10 cellular contexts compared by ENCODE assay signal in the genomic region with DNA sequence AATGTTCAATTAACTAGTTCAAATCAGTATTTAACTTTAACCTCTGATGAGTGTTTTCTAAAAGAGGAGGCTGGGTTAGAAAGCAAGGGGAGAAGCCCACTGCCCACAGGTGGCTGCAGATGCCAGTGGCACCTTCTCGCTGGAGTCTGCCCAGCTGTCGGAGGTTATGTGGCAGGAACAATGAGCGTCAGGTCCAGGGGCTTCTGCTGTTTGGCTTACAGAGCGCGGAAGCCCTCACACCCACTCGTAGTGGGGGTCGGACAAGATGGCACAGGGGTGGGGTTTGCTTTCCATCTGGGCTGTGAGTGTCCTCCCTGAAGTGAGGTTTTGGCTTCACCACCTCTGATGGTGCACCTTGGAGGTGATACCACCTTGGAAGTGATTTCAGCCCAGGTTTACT. TPM values are rescaled to one million over a fixed set of nuclear protein-coding genes. Genes with fewer than 3 reads are reported as not detected.
DNase-seq lines count a peak whose midpoint lies in the region; ATAC-seq, FAIRE-seq and TF ChIP-seq lines count a peak whose summit lies in the region.
"Had no signal": no experiment of that assay in that cellular context is flagged by ENCODE, and none has a peak within 500 bp of the region (broad histone marks: within the 10 kb centered on the region; RNA-seq: fewer than 3 reads in every experiment).

No MANE protein-coding gene starts in this region.

- TF ChIP-seq POLR2A in right lobe of liver (IDR thresholded peaks at IDR 0.05) (no peak), H54 (IDR thresholded peaks at IDR 0.05; ENCODE audit: low read depth, low read length) (no peak)

- intact Hi-C loops in right lobe of liver (cut with DNase I): no loop called here

- no peak for ATAC-seq in activated naive CD8-positive, alpha-beta T cell treated with anti-CD3 and anti-CD28 coated beads, Interleukin-2, amount 50 U/mL, for 24 hours
- no peak for ATAC-seq in right lobe of liver

- no peaks in the 10 kb centered on the region for H3K36me3 ChIP-seq in right lobe of liver

- no peaks in the 10 kb centered on the region for H3K9me3 ChIP-seq in right lobe of liver

- peaks cover 3% of the 10 kb centered on the region for H3K9me3 Mint-ChIP-seq in activated CD4-positive, alpha-beta T cell treated with anti-CD3 and anti-CD28 coated beads, Interleukin-2, amount 10 ng/mL, durations not matched to agents 7 days and 5 days
- H3K9me3 Mint-ChIP-seq in activated naive CD8-positive, alpha-beta T cell treated with anti-CD3 and anti-CD28 coated beads, Interleukin-2, amount 50 U/mL, for 24 hours: no peaks in the 10 kb centered on the region

- CTCF ChIA-PET in activated CD4-positive, alpha-beta T cell treated with anti-CD3 and anti-CD28 coated beads, Interleukin-2, amount 10 ng/mL, durations not matched to agents 7 days and 5 days (lab: Charles Lee): interaction anchor here (1.2 to 1.5 kb wide), 2 partner anchors 10 to 35 kb away, joined by 4 to 6 read pairs; a partner anchor contains a TSS

- peaks cover 0 to 12% (median 5%) of the 10 kb centered on the region in 4 donors for H3K4me1 ChIP-seq in right lobe of liver

- H3K27ac ChIP-seq in right lobe of liver (peak overlapping the region; percentile 37 to 78 (median 49)), substantia nigra (ENCODE audit: low read depth, low read length, poor library complexity, severe bottlenecking) (peak overlapping the region; percentile 38)

- no peak for FAIRE-seq in H54 (lab: Jason Lieb, UNC)
- FAIRE-seq: keratinocyte had no signal

- H3K27me3 Mint-ChIP-seq in activated CD4-positive, alpha-beta T cell treated with anti-CD3 and anti-CD28 coated beads, Interleukin-2, amount 10 ng/mL, durations not matched to agents 7 days and 5 days: no peaks in the 10 kb centered on the region
- no peaks in the 10 kb centered on the region for H3K27me3 Mint-ChIP-seq in activated naive CD8-positive, alpha-beta T cell treated with anti-CD3 and anti-CD28 coated beads, Interleukin-2, amount 50 U/mL, for 24 hours

- WGBS in right lobe of liver (ENCODE audit: insufficient coverage, low coverage, low lambda C conversion rate, missing lambda C conversion rate): 88% methylated on average over 3 of the region's 7 CpGs

- H3K27ac Mint-ChIP-seq in activated CD4-positive, alpha-beta T cell treated with anti-CD3 and anti-CD28 coated beads, Interleukin-2, amount 10 ng/mL, durations not matched to agents 7 days and 5 days: peak overlapping the region; percentile 46
- H3K27ac Mint-ChIP-seq in activated naive CD8-positive, alpha-beta T cell treated with anti-CD3 and anti-CD28 coated beads, Interleukin-2, amount 50 U/mL, for 24 hours: peak overlapping the region; percentile 90

- H3K36me3 Mint-ChIP-seq in activated CD4-positive, alpha-beta T cell treated with anti-CD3 and anti-CD28 coated beads, Interleukin-2, amount 10 ng/mL, durations not matched to agents 7 days and 5 days (ENCODE audit: low read depth): peaks cover 8% of the 10 kb centered on the region
- H3K36me3 Mint-ChIP-seq in activated naive CD8-positive, alpha-beta T cell treated with anti-CD3 and anti-CD28 coated beads, Interleukin-2, amount 50 U/mL, for 24 hours (ENCODE audit: low read depth): no peaks in the 10 kb centered on the region

- DNase-seq in activated CD4-positive, alpha-beta T cell treated with anti-CD3 and anti-CD28 coated beads, Interleukin-2, amount 10 ng/mL, durations not matched to agents 7 days and 5 days: no peak
- no peak for DNase-seq in activated CD4-positive, alpha-beta T cell treated with anti-CD3 and anti-CD28 coated beads for 48 hours
- no peak for DNase-seq in activated naive CD8-positive, alpha-beta T cell treated with anti-CD3 and anti-CD28 coated beads, Interleukin-2, amount 50 U/mL, for 24 hours
- DNase-seq in right lobe of liver (no peak), substantia nigra (lab: John Stamatoyannopoulos, UW) (no peak), H54 (ENCODE audit: insufficient read length, low spot score) (no peak), HK-2 (ENCODE audit: unreplicated experiment) (no peak)
- DNase-seq in activated CD4-positive, CD25-positive, alpha-beta regulatory T cell (lab: John Stamatoyannopoulos, UW): no peak
- DNase-seq: activated CD8-positive, alpha-beta memory T cell treated with anti-CD3 and anti-CD28 coated beads for 24 hours had no signal

- no peak overlapping the region for H3K4me3 ChIP-seq in right lobe of liver

- H3K27me3 ChIP-seq in right lobe of liver: no peaks in the 10 kb centered on the region

- TF ChIP-seq CTCF in right lobe of liver (IDR thresholded peaks at IDR 0.05): no peak

- H3K4me3 Mint-ChIP-seq in activated CD4-positive, alpha-beta T cell treated with anti-CD3 and anti-CD28 coated beads, Interleukin-2, amount 10 ng/mL, durations not matched to agents 7 days and 5 days: peak overlapping the region; percentile 79
- H3K4me3 Mint-ChIP-seq in activated naive CD8-positive, alpha-beta T cell treated with anti-CD3 and anti-CD28 coated beads, Interleukin-2, amount 50 U/mL, for 24 hours: peak overlapping the region; percentile 85

- POLR2A ChIA-PET in activated CD4-positive, alpha-beta T cell treated with anti-CD3 and anti-CD28 coated beads, Interleukin-2, amount 10 ng/mL, durations not matched to agents 7 days and 5 days (lab: Charles Lee): no interaction called here

- H3K4me1 Mint-ChIP-seq in activated CD4-positive, alpha-beta T cell treated with anti-CD3 and anti-CD28 coated beads, Interleukin-2, amount 10 ng/mL, durations not matched to agents 7 days and 5 days: peaks cover 60% of the 10 kb centered on the region
- peaks cover 37% of the 10 kb centered on the region for H3K4me1 Mint-ChIP-seq in activated naive CD8-positive, alpha-beta T cell treated with anti-CD3 and anti-CD28 coated beads, Interleukin-2, amount 50 U/mL, for 24 hours

RNA-seq across cellular contexts. Expression of a gene that starts 8.5 kb away (rescaled TPM):
- total RNA-seq in activated CD4-positive, alpha-beta T cell treated with anti-CD3 and anti-CD28 coated beads, Interleukin-2, amount 10 ng/mL, durations not matched to agents 7 days and 5 days: 10 to 100 TPM; 10.6 to 13.2 TPM
- total RNA-seq in right lobe of liver: 1 to 10 TPM; 3.5 to 6.6 (median 4.6) TPM

RNA-seq across cellular contexts. Expression of a gene that starts 35.5 kb away (rescaled TPM):
- 100 to 1,000 TPM; 116 to 124 TPM for total RNA-seq in activated CD4-positive, alpha-beta T cell treated with anti-CD3 and anti-CD28 coated beads, Interleukin-2, amount 10 ng/mL, durations not matched to agents 7 days and 5 days
- 10 to 100 TPM; 19.7 to 28.7 (median 24.2) TPM for total RNA-seq in right lobe of liver
